In the genomic region with DNA sequence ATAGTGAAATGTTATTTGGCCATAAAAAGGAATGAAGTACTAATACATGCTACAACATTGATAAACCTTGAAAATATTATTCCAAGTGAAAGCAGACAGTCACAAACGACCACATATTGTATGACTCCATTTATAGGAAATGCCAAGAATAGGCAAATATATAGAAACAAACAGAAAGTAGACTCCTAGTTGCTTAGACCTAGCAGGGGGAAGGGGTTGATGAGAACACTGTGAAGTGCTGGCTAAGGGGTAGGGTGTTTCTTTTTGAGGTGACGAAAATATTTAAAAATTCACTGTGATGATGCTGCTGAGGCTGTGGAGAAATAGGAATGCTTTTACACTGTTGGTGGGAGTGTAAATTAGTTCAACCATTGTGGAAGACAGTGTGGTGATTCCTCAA, we compare ENCODE assay signal across 25 cellular contexts. TPM values are rescaled to one million over a fixed set of nuclear protein-coding genes. Genes with fewer than 3 reads are reported as not detected.
"Had no signal": no experiment of that assay in that cellular context is flagged by ENCODE, and none has a peak within 500 bp of the region (broad histone marks: within the 10 kb centered on the region; RNA-seq: fewer than 3 reads in every experiment).

No MANE protein-coding gene starts in this region.

- H3K27ac Mint-ChIP-seq: progenitor cell of endocrine pancreas; stimulated activated naive B cell treated with anti-CD40 and anti-IgM and Interleukin-4, amounts not matched to agents 10 μg/mL and 1 μg/mL and 100 μg/mL, for 72 hours had no signal

- DNase-seq: hippocampal formation; kidney; left colon; left lung; lower lobe of right lung; mammary epithelial cell; ovary; right lobe of liver; stimulated activated CD4-positive, alpha-beta T cell treated with anti-CD3 and anti-CD28 coated beads, Interleukin-1b, Interleukin-23, amount 100 ng/mL, for 48 hours; stimulated activated CD4-positive, alpha-beta T cell treated with anti-CD3 and anti-CD28 coated beads, Interleukin-2, amount 100 ng/mL, for 48 hours; stimulated activated CD4-positive, alpha-beta T cell treated with anti-CD3 and anti-CD28 coated beads, Interleukin-4, amount 100 ng/mL, for 4 hours; stimulated activated CD8-positive, alpha-beta memory T cell treated with anti-CD3 and anti-CD28 coated beads, Interleukin-4, amount 100 ng/mL, for 48 hours; stimulated activated naive B cell treated with anti-CD40 and anti-IgM and Interleukin-4, amounts not matched to agents 10 μg/mL and 1 μg/mL and 100 μg/mL, for 72 hours; stimulated activated naive CD8-positive, alpha-beta T cell treated with anti-CD3 and anti-CD28 coated beads, Interleukin-15, Interleukin-2, amounts not matched to agents 100 U/mL and 50 U/mL, for 24 hours; stomach; testis; thyroid gland; transverse colon; upper lobe of right lung had no signal

- H3K9me3 Mint-ChIP-seq: stimulated activated naive B cell treated with anti-CD40 and anti-IgM and Interleukin-4, amounts not matched to agents 10 μg/mL and 1 μg/mL and 100 μg/mL, for 72 hours had no signal

- H3K27me3 Mint-ChIP-seq: progenitor cell of endocrine pancreas had no signal

- H3K36me3 Mint-ChIP-seq: naive thymus-derived CD8-positive, alpha-beta T cell; stimulated activated naive B cell treated with anti-CD40 and anti-IgM and Interleukin-4, amounts not matched to agents 10 μg/mL and 1 μg/mL and 100 μg/mL, for 72 hours had no signal

- H3K4me3 Mint-ChIP-seq: stimulated activated naive B cell treated with anti-CD40 and anti-IgM and Interleukin-4, amounts not matched to agents 10 μg/mL and 1 μg/mL and 100 μg/mL, for 72 hours had no signal

- ATAC-seq: left colon; left lung; lower lobe of right lung; naive thymus-derived CD8-positive, alpha-beta T cell; right lobe of liver; stimulated activated naive B cell treated with anti-CD40 and anti-IgM and Interleukin-4, amounts not matched to agents 10 μg/mL and 1 μg/mL and 100 μg/mL, for 72 hours; stimulated activated naive CD8-positive, alpha-beta T cell treated with anti-CD3 and anti-CD28 coated beads, Interleukin-15, Interleukin-2, amounts not matched to agents 100 U/mL and 50 U/mL, for 24 hours; upper lobe of right lung had no signal

RNA-seq across cellular contexts. Expression of a gene that starts 30.5 kb away (rescaled TPM):
- total RNA-seq: left colon; liver; lower lobe of right lung; mammary epithelial cell; naive thymus-derived CD8-positive, alpha-beta T cell; progenitor cell of endocrine pancreas; pulmonary artery endothelial cell; renal cortical epithelial cell; thyroid gland; upper lobe of right lung had no signal

RNA-seq across cellular contexts. Expression of a gene that starts 56.9 kb away (rescaled TPM):
- total RNA-seq: mammary epithelial cell, progenitor cell of endocrine pancreas, pulmonary artery endothelial cell, renal cortical epithelial cell, smooth muscle cell had no signal
